19 cellular contexts compared by ENCODE assay signal in genomic region chr9:107999890-108000289, GRCh38.
"Had no signal": no experiment of that assay in that cellular context is flagged by ENCODE, and none has a peak within 500 bp of the region (broad histone marks: within the 10 kb centered on the region; RNA-seq: fewer than 3 reads in every experiment).

No MANE protein-coding gene starts in this region.

- ATAC-seq: naive thymus-derived CD4-positive, alpha-beta T cell; pancreas had no signal

- H3K36me3 ChIP-seq: brain microvascular endothelial cell, esophagus muscularis mucosa, pancreas, tibial artery, vagina had no signal

- H3K27ac Mint-ChIP-seq: activated naive CD8-positive, alpha-beta T cell treated with anti-CD3 and anti-CD28 coated beads, Interleukin-2, amount 10 ng/mL, durations not matched to agents 7 days and 5 days; naive thymus-derived CD4-positive, alpha-beta T cell had no signal

- H3K4me3 Mint-ChIP-seq: activated naive CD8-positive, alpha-beta T cell treated with anti-CD3 and anti-CD28 coated beads, Interleukin-2, amount 10 ng/mL, durations not matched to agents 7 days and 5 days; naive thymus-derived CD4-positive, alpha-beta T cell had no signal

- DNase-seq: activated CD4-positive, alpha-beta T cell treated with anti-CD3 and anti-CD28 coated beads, Interleukin-2, amount 50 U/mL, for 4 hours; activated CD4-positive, CD25-positive, alpha-beta regulatory T cell treated with anti-CD3 and anti-CD28 coated beads, Interleukin-2, amount 50 U/mL, for 72 hours; activated naive CD4-positive, alpha-beta T cell; activated naive CD8-positive, alpha-beta T cell treated with anti-CD3 and anti-CD28 coated beads, Interleukin-2, amount 10 ng/mL, durations not matched to agents 7 days and 5 days; activated T-cell treated with anti-CD3 and anti-CD28 coated beads for 4 hours; brain microvascular endothelial cell; cerebellar nuclear complex; dermis blood vessel endothelial cell; glutamatergic neuron; hypothalamus; naive thymus-derived CD4-positive, alpha-beta T cell; pancreas; stimulated activated CD4-positive, alpha-beta T cell treated with anti-CD3 and anti-CD28 coated beads, Interleukin-15, amount 100 ng/mL, for 24 hours; stimulated activated CD4-positive, alpha-beta T cell treated with anti-CD3 and anti-CD28 coated beads, Interleukin-4, amount 100 ng/mL, for 1 hour; stimulated activated naive CD4-positive, alpha-beta T cell; tibial artery had no signal

- H3K4me1 Mint-ChIP-seq: activated naive CD8-positive, alpha-beta T cell treated with anti-CD3 and anti-CD28 coated beads, Interleukin-2, amount 10 ng/mL, durations not matched to agents 7 days and 5 days had no signal

- H3K27ac ChIP-seq: brain microvascular endothelial cell, esophagus muscularis mucosa, pancreas, tibial artery, vagina had no signal

- H3K36me3 Mint-ChIP-seq: activated naive CD8-positive, alpha-beta T cell treated with anti-CD3 and anti-CD28 coated beads, Interleukin-2, amount 10 ng/mL, durations not matched to agents 7 days and 5 days had no signal

- H3K4me1 ChIP-seq: pancreas, tibial artery had no signal

- H3K4me3 ChIP-seq: esophagus muscularis mucosa, lung, pancreas, tibial artery, vagina had no signal

- H3K27me3 ChIP-seq: brain microvascular endothelial cell, esophagus muscularis mucosa, pancreas, tibial artery, vagina had no signal
